18 cellular contexts compared by ENCODE assay signal in genomic region chr17:10055251-10055975, GRCh38.
"Had no signal": no experiment of that assay in that cellular context is flagged by ENCODE, and none has a peak within 500 bp of the region (broad histone marks: within the 10 kb centered on the region; RNA-seq: fewer than 3 reads in every experiment).

No MANE protein-coding gene starts in this region.

- ATAC-seq: activated CD4-positive, CD25-positive, alpha-beta regulatory T cell treated with anti-CD3 and anti-CD28 coated beads, Interleukin-2, amount 50 U/mL, for 24 hours; SK-N-SH treated with all-trans-retinoic acid at 6 μM for 48 hours; upper lobe of right lung had no signal

- H3K9me3 ChIP-seq: upper lobe of right lung had no signal

- H3K27ac ChIP-seq: upper lobe of right lung had no signal

- H3K4me3 ChIP-seq: dorsolateral prefrontal cortex, lung, upper lobe of right lung had no signal

- H3K27me3 ChIP-seq: dorsolateral prefrontal cortex, upper lobe of right lung had no signal

- DNase-seq: activated naive CD4-positive, alpha-beta T cell; activated T-cell treated with anti-CD3 and anti-CD28 coated beads for 4 hours; anterior cingulate cortex; endodermal cell; erythroblast; hippocampal formation; retina; small intestine; stimulated activated CD4-positive, alpha-beta T cell treated with anti-CD3 and anti-CD28 coated beads, Interleukin-4, amount 100 ng/mL, for 4 hours; stimulated activated CD8-positive, alpha-beta memory T cell treated with anti-CD3 and anti-CD28 coated beads, Interleukin-4, amount 100 ng/mL, for 48 hours; stimulated activated naive CD4-positive, alpha-beta T cell treated with Interleukin-2 at 50 U/mL for 16 hours; T-helper 1 cell; T1000; upper lobe of right lung had no signal

- H3K4me3 Mint-ChIP-seq: endodermal cell had no signal

- H3K27ac Mint-ChIP-seq: endodermal cell had no signal

- H3K36me3 ChIP-seq: upper lobe of right lung had no signal
